Comparison of ENCODE assay signal across 8 cellular contexts in the genomic region with DNA sequence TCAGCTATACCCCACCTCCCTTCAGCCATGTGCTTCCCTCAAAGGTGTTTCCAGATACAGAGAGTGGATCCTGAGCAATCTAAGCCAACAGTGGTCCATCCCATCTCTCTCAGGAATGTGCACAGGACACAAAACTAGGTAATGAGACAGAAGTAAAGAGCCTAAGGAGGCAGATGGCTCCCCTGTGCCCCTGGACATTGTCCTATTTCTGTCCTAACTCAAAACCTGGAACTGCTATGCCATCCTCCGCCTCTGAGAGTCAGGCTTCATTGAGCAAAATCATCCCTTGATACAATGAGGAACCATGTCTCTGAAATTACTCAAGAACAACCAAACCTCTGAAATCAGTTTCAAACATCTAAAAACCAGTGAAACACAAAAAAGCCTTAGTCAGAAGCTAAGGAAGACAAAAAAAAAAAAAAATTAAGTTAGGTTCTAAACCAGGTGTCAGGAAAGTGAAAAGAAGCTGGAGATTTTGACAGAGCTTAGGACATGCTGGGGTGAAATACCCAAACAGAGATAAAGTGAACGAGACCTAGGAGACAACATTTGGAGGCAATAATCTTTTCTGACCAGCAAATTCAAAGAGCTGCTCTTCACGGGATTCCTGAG.
DNase-seq lines count a peak whose midpoint lies in the region; ATAC-seq, FAIRE-seq and TF ChIP-seq lines count a peak whose summit lies in the region.

No MANE protein-coding gene starts in this region.

- peak overlapping the region; percentile 61 for H3K4me3 Mint-ChIP-seq in stimulated activated naive CD8-positive, alpha-beta T cell treated with anti-CD3 and anti-CD28 coated beads, Interleukin-15, Interleukin-2, amounts not matched to agents 100 ng/mL and 50 ng/mL, for 24 hours

- no peak for TF ChIP-seq EP300 in A549 (IDR thresholded peaks at IDR 0.05)
- no peak for TF ChIP-seq EP300 in esophagus muscularis mucosa (IDR thresholded peaks at IDR 0.05)

- H3F3A ChIP-seq in GM23248 (ENCODE audit: insufficient read depth), result no peaks in the 10 kb centered on the region

- ATAC-seq in A549, result peak; percentile 73 to 77; a peak in 5 of 6 replicates
- ATAC-seq in GM18519 (IDR thresholded peaks at IDR 0.05; ENCODE audit: low FRiP score, unreplicated experiment), result peak; percentile 31
- ATAC-seq in HG02943 (IDR thresholded peaks at IDR 0.05; ENCODE audit: low read depth, unreplicated experiment), result peak; percentile 45

- no peaks in the 10 kb centered on the region for H3K79me2 ChIP-seq in GM23248 (ENCODE audit: insufficient read depth)

- H3K4me2 ChIP-seq in A549 (no peak overlapping the region), GM23248 (ENCODE audit: unreplicated experiment) (no peak overlapping the region)

- 84% methylated on average over 3 of the region's 3 CpGs for WGBS in A549 (ENCODE audit: missing lambda C conversion rate)
- WGBS in esophagus muscularis mucosa, result 84% methylated on average over 3 of the region's 3 CpGs
- WGBS in GM23248 (ENCODE audit: low coverage in 1 of 2, low lambda C conversion rate in 2 of 2, missing lambda C conversion rate in 2 of 2), 2 experiments, result 86 to 96% methylated on average over 3 of the region's 3 CpGs

- H3K36me3 ChIP-seq in Peyer's patch (no peaks in the 10 kb centered on the region), esophagus muscularis mucosa (no peaks in the 10 kb centered on the region), GM23248 (ENCODE audit: low read depth) (no peaks in the 10 kb centered on the region)
- no peaks in the 10 kb centered on the region for H3K36me3 ChIP-seq in effector memory CD4-positive, alpha-beta T cell (ENCODE audit: control insufficient read depth, insufficient read depth, low read length)

- TF ChIP-seq CTCF in A549 (IDR thresholded peaks at IDR 0.05) (no peak), Peyer's patch (IDR thresholded peaks at IDR 0.05) (peak in 5 of 6 experiments; percentile 5 to 52 (median 40)), esophagus muscularis mucosa (IDR thresholded peaks at IDR 0.05) (peak in 2 of 3 experiments; percentile 22 to 23)

- no peaks in the 10 kb centered on the region for H3K9me3 Mint-ChIP-seq in stimulated activated naive CD8-positive, alpha-beta T cell treated with anti-CD3 and anti-CD28 coated beads, Interleukin-15, Interleukin-2, amounts not matched to agents 100 ng/mL and 50 ng/mL, for 24 hours

- H3K4me3 ChIP-seq in A549, result no peak overlapping the region
- H3K4me3 ChIP-seq in Peyer's patch, result no peak overlapping the region
- H3K4me3 ChIP-seq in esophagus muscularis mucosa, result no peak overlapping the region
- no peak overlapping the region for H3K4me3 ChIP-seq in effector memory CD4-positive, alpha-beta T cell (ENCODE audit: insufficient read depth, low read depth, low read length, poor library complexity, severe bottlenecking)
- no peak overlapping the region for H3K4me3 ChIP-seq in GM23248

- intact Hi-C loops in esophagus muscularis mucosa (cut with DNase I), result no loop called here

- no peak for TF ChIP-seq POLR2A in A549 (IDR thresholded peaks at IDR 0.05; ENCODE audit: low read length)
- TF ChIP-seq POLR2A in Peyer's patch (IDR thresholded peaks at IDR 0.05), result no peak
- TF ChIP-seq POLR2A in esophagus muscularis mucosa (IDR thresholded peaks at IDR 0.05; ENCODE audit: low read depth), result no peak

- CTCF ChIA-PET in A549 (lab: Yijun Ruan, JAX), result interaction anchor here (0.6 to 4.3 kb wide), 7 partner anchors 8 to 49 kb away, joined by 3 to 15 read pairs (median 3); no protein-coding TSS in a partner anchor

- POLR2A ChIA-PET in A549 (lab: Yijun Ruan, JAX), result no interaction called here

- in situ Hi-C loops in GM23248 (cut with MboI), result no loop called here

- DNase-seq in A549 (ENCODE audit: low read depth in 1 of 2, low spot score in 1 of 2) (peak in 1 of 2 experiments; percentile 35), Peyer's patch (peak in 2 of 3 donors; percentile 55 to 56), esophagus muscularis mucosa (ENCODE audit: extremely low spot score) (no peak), GM23248 (no peak)
- no peak for DNase-seq in effector memory CD4-positive, alpha-beta T cell

- no peak overlapping the region for H2AFZ ChIP-seq in GM23248

- H3K9me2 ChIP-seq in GM23248 (ENCODE audit: insufficient read depth), result peaks cover 5% of the 10 kb centered on the region; the same call in 1 of the 2 replicates

- no peak overlapping the region for H3K9ac ChIP-seq in GM23248

- H3K4me1 Mint-ChIP-seq in stimulated activated naive CD8-positive, alpha-beta T cell treated with anti-CD3 and anti-CD28 coated beads, Interleukin-15, Interleukin-2, amounts not matched to agents 100 ng/mL and 50 ng/mL, for 24 hours (ENCODE audit: low read depth), result no peaks in the 10 kb centered on the region

- H4K20me1 ChIP-seq in GM23248 (ENCODE audit: insufficient read depth), result no peaks in the 10 kb centered on the region

- no peak for FAIRE-seq in A549 (lab: Jason Lieb, UNC)

- TF ChIP-seq RAD21 in A549 (conservative IDR thresholded peaks at IDR 0.05 in 1 of 2, IDR thresholded peaks at IDR 0.05 in 1 of 2), result 0 out of 5 replicates have a peak, but pooled peaks of 1 of the 2 experiments have one; percentile 22

- H3K36me3 Mint-ChIP-seq in stimulated activated naive CD8-positive, alpha-beta T cell treated with anti-CD3 and anti-CD28 coated beads, Interleukin-15, Interleukin-2, amounts not matched to agents 100 ng/mL and 50 ng/mL, for 24 hours (ENCODE audit: low read depth), result no peaks in the 10 kb centered on the region

- H3K9me3 ChIP-seq in A549 (no peaks in the 10 kb centered on the region), Peyer's patch (no peaks in the 10 kb centered on the region), esophagus muscularis mucosa (no peaks in the 10 kb centered on the region), GM23248 (ENCODE audit: low read depth) (no peaks in the 10 kb centered on the region)
- H3K9me3 ChIP-seq in effector memory CD4-positive, alpha-beta T cell (ENCODE audit: control insufficient read depth, low read length), result no peaks in the 10 kb centered on the region

- H3K27ac ChIP-seq in A549, result peak overlapping the region in 1 of 2 experiments; percentile 65; a peak in 3 of 6 replicates
- H3K27ac ChIP-seq in Peyer's patch, result peak overlapping the region; percentile 46 to 81 (median 76)
- H3K27ac ChIP-seq in esophagus muscularis mucosa (replicated peaks in 1 of 4), result peak overlapping the region in 3 of 4 donors; percentile 62 to 76 (median 74)
- no peak overlapping the region for H3K27ac ChIP-seq in effector memory CD4-positive, alpha-beta T cell (ENCODE audit: insufficient read depth, low read length, poor library complexity, severe bottlenecking)
- no peak overlapping the region for H3K27ac ChIP-seq in GM23248

- H3K27me3 ChIP-seq in Peyer's patch (no peaks in the 10 kb centered on the region), esophagus muscularis mucosa (no peaks in the 10 kb centered on the region), GM23248 (replicated peaks; ENCODE audit: insufficient read depth) (no peaks in the 10 kb centered on the region)
- no peaks in the 10 kb centered on the region for H3K27me3 ChIP-seq in effector memory CD4-positive, alpha-beta T cell (replicated peaks; ENCODE audit: control insufficient read depth, insufficient read depth, low read length, poor library complexity, severe bottlenecking)

- H3K27ac Mint-ChIP-seq in stimulated activated naive CD8-positive, alpha-beta T cell treated with anti-CD3 and anti-CD28 coated beads, Interleukin-15, Interleukin-2, amounts not matched to agents 100 ng/mL and 50 ng/mL, for 24 hours, result peak overlapping the region; percentile 99

- no peaks in the 10 kb centered on the region for H3K27me3 Mint-ChIP-seq in stimulated activated naive CD8-positive, alpha-beta T cell treated with anti-CD3 and anti-CD28 coated beads, Interleukin-15, Interleukin-2, amounts not matched to agents 100 ng/mL and 50 ng/mL, for 24 hours

- peaks cover 40% of the 10 kb centered on the region for H3K4me1 ChIP-seq in A549
- H3K4me1 ChIP-seq in Peyer's patch, result peaks cover 3 to 43% (median 18%) of the 10 kb centered on the region in 4 donors
- peaks cover 38 to 50% (median 44%) of the 10 kb centered on the region in 4 donors for H3K4me1 ChIP-seq in esophagus muscularis mucosa
- no peaks in the 10 kb centered on the region for H3K4me1 ChIP-seq in effector memory CD4-positive, alpha-beta T cell (ENCODE audit: control insufficient read depth, insufficient read depth, low read length, poor library complexity, severe bottlenecking)
- peaks cover 6% of the 10 kb centered on the region for H3K4me1 ChIP-seq in GM23248 (ENCODE audit: insufficient read depth)

TF ChIP-seq in A549, 52 proteins besides CTCF, POLR2A, EP300 and RAD21:
- no peak for TF ChIP-seq FOSL2 (IDR thresholded peaks at IDR 0.05)
- no peak for TF ChIP-seq FOSL2 (CRISPR knock-in tag; IDR thresholded peaks at IDR 0.05)
- no peak for TF ChIP-seq SREBF2 (IDR thresholded peaks at IDR 0.05)
- TF ChIP-seq TP53 (CRISPR knock-in tag; IDR thresholded peaks at IDR 0.05), result no peak
- no peak for TF ChIP-seq ZFP36 (IDR thresholded peaks at IDR 0.05; ENCODE audit: borderline replicate concordance, partially characterized antibody)
- no peak for TF ChIP-seq CEBPB (IDR thresholded peaks at IDR 0.05)
- TF ChIP-seq EHF (CRISPR knock-in tag; IDR thresholded peaks at IDR 0.05), result no peak
- TF ChIP-seq RNF2 (IDR thresholded peaks at IDR 0.05; ENCODE audit: borderline replicate concordance, low read depth), result no peak
- TF ChIP-seq RARB (CRISPR knock-in tag; IDR thresholded peaks at IDR 0.05), result no peak
- no peak for TF ChIP-seq RCOR1 (IDR thresholded peaks at IDR 0.05; ENCODE audit: low read depth, low read length)
- no peak for TF ChIP-seq HOXB13 (CRISPR knock-in tag; IDR thresholded peaks at IDR 0.05; ENCODE audit: low read depth)
- no peak for TF ChIP-seq NR3C1 (IDR thresholded peaks at IDR 0.05)
- TF ChIP-seq FOXS1 (CRISPR knock-in tag; IDR thresholded peaks at IDR 0.05), result no peak
- TF ChIP-seq EHMT2 (IDR thresholded peaks at IDR 0.05; ENCODE audit: low read depth), result no peak
- TF ChIP-seq, protein P1, sequence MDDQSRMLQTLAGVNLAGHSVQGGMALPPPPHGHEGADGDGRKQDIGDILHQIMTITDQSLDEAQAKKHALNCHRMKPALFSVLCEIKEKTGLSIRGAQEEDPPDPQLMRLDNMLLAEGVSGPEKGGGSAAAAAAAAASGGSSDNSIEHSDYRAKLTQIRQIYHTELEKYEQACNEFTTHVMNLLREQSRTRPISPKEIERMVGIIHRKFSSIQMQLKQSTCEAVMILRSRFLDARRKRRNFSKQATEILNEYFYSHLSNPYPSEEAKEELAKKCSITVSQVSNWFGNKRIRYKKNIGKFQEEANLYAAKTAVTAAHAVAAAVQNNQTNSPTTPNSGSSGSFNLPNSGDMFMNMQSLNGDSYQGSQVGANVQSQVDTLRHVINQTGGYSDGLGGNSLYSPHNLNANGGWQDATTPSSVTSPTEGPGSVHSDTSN (IDR thresholded peaks at IDR 0.05), result no peak
- TF ChIP-seq JUN (IDR thresholded peaks at IDR 0.05), result no peak
- TF ChIP-seq ZC3H11A (IDR thresholded peaks at IDR 0.05), result no peak
- TF ChIP-seq MAFK (IDR thresholded peaks at IDR 0.05; ENCODE audit: partially characterized antibody), result no peak
- TF ChIP-seq MYC (IDR thresholded peaks at IDR 0.05; ENCODE audit: borderline replicate concordance, low read length), result no peak
TF ChIP-seq in A549: peak in this region for 0.

Comparison
In these comparisons a context has a peak if more than half of its experiments do, and no peak if none do; other contexts are left out.
1. DNase-seq: peak in Peyer's patch (2 of 3); none in esophagus muscularis mucosa (single experiment), effector memory CD4-positive, alpha-beta T cell (0 of 3) and GM23248 (single experiment).
2. H3K27ac ChIP-seq: peak in Peyer's patch (4 of 4) and esophagus muscularis mucosa (3 of 4); none in effector memory CD4-positive, alpha-beta T cell (single experiment) and GM23248 (single experiment).
3. Peak in every context shown above with its lines, with median percentiles within 50 percentile points of each other: ATAC-seq.